20 cellular contexts compared by ENCODE assay signal in genomic region chr7:55587687-55588378, GRCh38.
"Had no signal": no experiment of that assay in that cellular context is flagged by ENCODE, and none has a peak within 500 bp of the region (broad histone marks: within the 10 kb centered on the region; RNA-seq: fewer than 3 reads in every experiment).

No MANE protein-coding gene starts in this region.

- H3K4me3 ChIP-seq: coronary artery, gastrocnemius medialis, heart left ventricle, suprapubic skin, transverse colon had no signal

- H3K9me3 ChIP-seq: gastrocnemius medialis, heart left ventricle, suprapubic skin, transverse colon had no signal

- H3K36me3 Mint-ChIP-seq: activated naive CD4-positive, alpha-beta T cell treated with anti-CD3 and anti-CD28 coated beads, Interleukin-2, amount 10 ng/mL, durations not matched to agents 7 days and 5 days; brain; memory B cell had no signal

- H3K4me1 ChIP-seq: suprapubic skin, transverse colon had no signal

- H3K27ac Mint-ChIP-seq: activated B cell treated with CpG ODN at 0.5 μM for 24 hours; activated CD8-positive, alpha-beta T cell treated with anti-CD3 and anti-CD28 coated beads for 36 hours; activated naive CD4-positive, alpha-beta T cell treated with anti-CD3 and anti-CD28 coated beads, Interleukin-2, amount 10 ng/mL, durations not matched to agents 7 days and 5 days; activated naive CD8-positive, alpha-beta T cell treated with anti-CD3 and anti-CD28 coated beads, Interleukin-2, amount 50 U/mL, for 24 hours; brain; memory B cell had no signal

- ATAC-seq: activated CD8-positive, alpha-beta T cell treated with anti-CD3 and anti-CD28 coated beads for 36 hours; activated naive CD8-positive, alpha-beta T cell treated with anti-CD3 and anti-CD28 coated beads, Interleukin-2, amount 50 U/mL, for 24 hours; gastrocnemius medialis; heart left ventricle had no signal

- H3K36me3 ChIP-seq: gastrocnemius medialis, heart left ventricle, suprapubic skin, transverse colon had no signal

- H3K27me3 Mint-ChIP-seq: activated B cell treated with CpG ODN at 0.5 μM for 24 hours; activated naive CD8-positive, alpha-beta T cell treated with anti-CD3 and anti-CD28 coated beads, Interleukin-2, amount 50 U/mL, for 24 hours; memory B cell; stimulated activated naive CD8-positive, alpha-beta T cell treated with anti-CD3 and anti-CD28 coated beads, Interleukin-15, Interleukin-2, amounts not matched to agents 100 ng/mL and 50 ng/mL, for 24 hours had no signal

- FAIRE-seq: endometrium had no signal

- H3K4me3 Mint-ChIP-seq: activated B cell treated with CpG ODN at 0.5 μM for 24 hours; activated CD8-positive, alpha-beta T cell treated with anti-CD3 and anti-CD28 coated beads for 36 hours; activated naive CD4-positive, alpha-beta T cell treated with anti-CD3 and anti-CD28 coated beads, Interleukin-2, amount 10 ng/mL, durations not matched to agents 7 days and 5 days; activated naive CD8-positive, alpha-beta T cell treated with anti-CD3 and anti-CD28 coated beads, Interleukin-2, amount 50 U/mL, for 24 hours; brain; memory B cell; stimulated activated naive CD8-positive, alpha-beta T cell treated with anti-CD3 and anti-CD28 coated beads, Interleukin-15, Interleukin-2, amounts not matched to agents 100 ng/mL and 50 ng/mL, for 24 hours had no signal

- H3K9me3 Mint-ChIP-seq: activated B cell treated with CpG ODN at 0.5 μM for 24 hours; activated CD8-positive, alpha-beta T cell treated with anti-CD3 and anti-CD28 coated beads for 36 hours; activated naive CD8-positive, alpha-beta T cell treated with anti-CD3 and anti-CD28 coated beads, Interleukin-2, amount 50 U/mL, for 24 hours; memory B cell; stimulated activated naive CD8-positive, alpha-beta T cell treated with anti-CD3 and anti-CD28 coated beads, Interleukin-15, Interleukin-2, amounts not matched to agents 100 ng/mL and 50 ng/mL, for 24 hours had no signal

- H3K27me3 ChIP-seq: gastrocnemius medialis, heart left ventricle, transverse colon had no signal

- H3K4me1 Mint-ChIP-seq: activated naive CD8-positive, alpha-beta T cell treated with anti-CD3 and anti-CD28 coated beads, Interleukin-2, amount 50 U/mL, for 24 hours; brain had no signal

- DNase-seq: activated B cell treated with CpG ODN at 0.5 μM for 24 hours; activated CD4-positive, alpha-beta T cell treated with anti-CD3 and anti-CD28 coated beads for 4 hours; activated CD8-positive, alpha-beta T cell treated with anti-CD3 and anti-CD28 coated beads for 36 hours; activated naive CD4-positive, alpha-beta T cell treated with anti-CD3 and anti-CD28 coated beads, Interleukin-2, amount 10 ng/mL, durations not matched to agents 7 days and 5 days; activated naive CD8-positive, alpha-beta T cell treated with anti-CD3 and anti-CD28 coated beads, Interleukin-2, amount 50 U/mL, for 24 hours; activated T-cell treated with anti-CD3 and anti-CD28 coated beads, Interleukin-2, amount 50 U/mL, for 1 hour; anterior cingulate cortex; central memory CD4-positive, alpha-beta T cell; erythroblast; gastrocnemius medialis; heart left ventricle; kidney glomerular epithelial cell; T-helper 9 cell; transverse colon had no signal

- H3K27ac ChIP-seq: coronary artery, gastrocnemius medialis, heart left ventricle, suprapubic skin, transverse colon had no signal
